ENCODE assay signal across 8 cellular contexts in the genomic region with DNA sequence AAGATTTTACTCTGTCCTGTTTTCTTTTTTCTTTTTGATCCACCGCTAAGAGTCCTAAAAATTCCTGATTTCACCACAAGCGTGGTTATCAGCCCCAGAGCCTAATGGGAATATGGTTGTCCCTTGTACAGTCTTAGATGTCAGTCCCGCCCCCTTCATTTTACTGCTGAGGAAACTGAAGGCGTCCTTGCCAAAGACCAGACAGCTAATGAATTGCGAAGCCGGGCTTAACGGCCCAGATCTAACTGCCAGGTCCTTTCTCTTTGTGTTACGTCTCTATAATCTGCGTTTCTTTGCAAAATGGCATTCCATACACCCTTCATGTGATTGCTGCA. TPM values are rescaled to one million over a fixed set of nuclear protein-coding genes. Genes with fewer than 3 reads are reported as not detected.
A peak's percentile ranks its signal among the peaks of the same experiment; 100 is the strongest.
DNase-seq lines count a peak whose midpoint lies in the region; ATAC-seq and TF ChIP-seq lines count a peak whose summit lies in the region.

No MANE protein-coding gene starts in this region.

- no peaks in the 10 kb centered on the region for H3K9me3 Mint-ChIP-seq in T-cell
- H3K9me3 Mint-ChIP-seq in endothelial cell (ENCODE audit: unreplicated experiment): no peaks in the 10 kb centered on the region

- H3K4me3 ChIP-seq in mucosa of descending colon: peak overlapping the region; percentile 81

- H3K4me3 Mint-ChIP-seq in T-cell: peak overlapping the region; percentile 99 to 100 (median 99)
- peak overlapping the region; percentile 100 for H3K4me3 Mint-ChIP-seq in endothelial cell (ENCODE audit: unreplicated experiment)

- peaks cover 25% of the 10 kb centered on the region for H3K4me1 ChIP-seq in mucosa of descending colon (ENCODE audit: low read depth)

- no peaks in the 10 kb centered on the region for H3K36me3 ChIP-seq in mucosa of descending colon (ENCODE audit: low read depth)

- H3K4me1 Mint-ChIP-seq in T-cell: peaks cover 23 to 47% (median 46%) of the 10 kb centered on the region in 3 donors
- peaks cover 25% of the 10 kb centered on the region for H3K4me1 Mint-ChIP-seq in endothelial cell (ENCODE audit: unreplicated experiment)

- POLR2A ChIA-PET in T-cell (lab: Charles Lee): interaction anchor here in 1 of 2 donors (0.6 kb wide), 1 partner anchor 569 kb away, joined by 3 read pairs; a partner anchor contains a TSS

- CTCF ChIA-PET in T-cell (lab: Charles Lee): interaction anchor here in 1 of 2 donors (1.0 kb wide), 1 partner anchor 283 kb away, joined by 3 read pairs; no protein-coding TSS in a partner anchor

- peak; percentile 28 for ATAC-seq in GM19035 (IDR thresholded peaks at IDR 0.05; ENCODE audit: unreplicated experiment)
- peak; percentile 20 for ATAC-seq in HG03196 (IDR thresholded peaks at IDR 0.05; ENCODE audit: unreplicated experiment)
- peak in 1 of 4 experiments; percentile 20 for ATAC-seq in T-cell (replicated peaks in 1 of 4)
- peak; percentile 52 for ATAC-seq in mucosa of descending colon

- H3K27me3 Mint-ChIP-seq in T-cell (no peaks in the 10 kb centered on the region), endothelial cell (ENCODE audit: unreplicated experiment) (no peaks in the 10 kb centered on the region)

- peak; percentile 0 for DNase-seq in COR-L47 (lab: John Stamatoyannopoulos, UW)
- no peak for DNase-seq in T-cell
- DNase-seq in endothelial cell (ENCODE audit: low spot score): no peak
- DNase-seq in mucosa of descending colon: peak in 1 of 3 donors; percentile 56
- DNase-seq in NCI-H128 (lab: John Stamatoyannopoulos, UW; ENCODE audit: unreplicated experiment): no peak
- no peak for DNase-seq in midbrain (lab: John Stamatoyannopoulos, UW)

- H3K36me3 Mint-ChIP-seq in T-cell: peaks cover 17% of the 10 kb centered on the region
- peaks cover 12% of the 10 kb centered on the region for H3K36me3 Mint-ChIP-seq in endothelial cell (ENCODE audit: low read depth, unreplicated experiment)

- H3K27ac Mint-ChIP-seq in T-cell (peak overlapping the region; percentile 94 to 97), endothelial cell (ENCODE audit: unreplicated experiment) (peak overlapping the region; percentile 97)

- intact Hi-C loops in mucosa of descending colon (cut with DNase I, micrococcal nuclease): loop anchor here in 1 of 2 donors (5.0 kb wide), 1 partner anchor 135 kb away; no protein-coding TSS in a partner anchor

- TF ChIP-seq CTCF in endothelial cell (IDR thresholded peaks at IDR 0.05; ENCODE audit: unreplicated experiment) (no peak), mucosa of descending colon (IDR thresholded peaks at IDR 0.05) (no peak)

- no peaks in the 10 kb centered on the region for H3K9me3 ChIP-seq in mucosa of descending colon

RNA-seq across cellular contexts. Expression of a gene that starts 0.5 kb away (rescaled TPM):
- 100 to 1,000 TPM in 3 of 5 donors, 10 to 100 TPM in 2; 81.8 to 142 (median 126) TPM for total RNA-seq in T-cell
- total RNA-seq in endothelial cell (ENCODE audit: unreplicated experiment): 59.2 TPM
- 10 to 100 TPM; 48.6 to 62.6 (median 49.9) TPM for total RNA-seq in mucosa of descending colon

RNA-seq across cellular contexts. Expression of a gene that starts 0.6 kb away (rescaled TPM):
- 10 to 100 TPM; 13.7 to 21.8 (median 20.3) TPM for total RNA-seq in T-cell
- 25.1 TPM for total RNA-seq in endothelial cell (ENCODE audit: unreplicated experiment)
- total RNA-seq in mucosa of descending colon: 10 to 100 TPM; 21.4 to 25.1 (median 22.2) TPM
